Comparison of ENCODE assay signal across 17 cellular contexts in the genomic region with DNA sequence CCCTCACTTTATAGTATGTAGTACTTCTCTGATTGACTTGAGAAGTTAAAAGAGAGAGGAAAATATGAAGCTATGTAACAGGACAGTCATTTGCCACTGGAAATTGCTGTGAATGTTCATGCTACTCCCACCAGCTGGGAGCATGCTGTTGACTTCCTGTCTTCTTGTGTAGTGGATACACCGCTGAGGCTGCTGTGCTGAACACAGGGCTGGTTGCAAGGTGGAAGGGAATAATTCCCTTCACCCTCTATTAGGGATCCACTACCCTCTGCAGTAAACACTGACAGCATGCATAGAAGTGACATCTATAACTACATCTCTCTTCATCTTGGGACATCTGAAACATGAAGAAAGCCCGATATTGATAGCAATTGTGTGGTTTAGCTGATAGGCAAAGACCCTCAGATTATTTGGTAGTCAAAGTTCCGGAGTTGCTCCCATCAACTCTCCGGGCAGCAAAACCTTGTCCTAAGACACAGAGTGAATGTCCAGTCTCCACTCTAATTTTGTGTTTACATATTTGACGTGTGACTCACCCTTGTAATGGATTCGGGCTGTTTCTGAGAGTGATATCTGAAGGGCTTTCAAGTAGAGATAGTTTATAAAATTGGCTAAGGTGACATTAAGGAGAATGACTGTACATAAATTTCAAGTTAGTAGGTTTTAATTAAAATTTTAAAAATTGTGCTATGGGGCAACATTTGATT.
DNase-seq lines count a peak whose midpoint lies in the region; ATAC-seq, FAIRE-seq and TF ChIP-seq lines count a peak whose summit lies in the region.
"Had no signal": no experiment of that assay in that cellular context is flagged by ENCODE, and none has a peak within 500 bp of the region (broad histone marks: within the 10 kb centered on the region; RNA-seq: fewer than 3 reads in every experiment).

No MANE protein-coding gene starts in this region.

- no peak overlapping the region for H3K4me3 ChIP-seq in left ventricle myocardium inferior
- H3K4me3 ChIP-seq: BLaER1, breast epithelium, ovary had no signal

- peaks cover 40% of the 10 kb centered on the region for H3K27me3 ChIP-seq in left ventricle myocardium inferior (ENCODE audit: low read depth)
- H3K27me3 ChIP-seq: BLaER1, breast epithelium, ovary had no signal

- H3K4me1 ChIP-seq in left ventricle myocardium inferior: peaks cover 10% of the 10 kb centered on the region
- H3K4me1 ChIP-seq: breast epithelium had no signal

- DNase-seq in left cardiac atrium (no peak), left ventricle myocardium inferior (no peak), SW480 (ENCODE audit: low spot score) (peak; percentile 59), foreskin melanocyte (peak; percentile 31), urothelium cell line (ENCODE audit: low spot score) (peak; percentile 51), DMS 273 treated with DMSO at 0.1 percent for 48 hours (lab: John Stamatoyannopoulos, UW) (no peak)
- DNase-seq: activated T-cell treated with anti-CD3 and anti-CD28 coated beads, Interleukin-2, amount 50 U/mL, for 4 hours; erythroblast; H7; NCI-H226; stimulated activated CD4-positive, alpha-beta T cell treated with anti-CD3 and anti-CD28 coated beads, Interleukin-4, amount 100 ng/mL, for 1 hour had no signal

- TF ChIP-seq CTCF in left ventricle myocardium inferior (IDR thresholded peaks at IDR 0.05; ENCODE audit: borderline replicate concordance): no peak

- H3K36me3 ChIP-seq in left ventricle myocardium inferior: no peaks in the 10 kb centered on the region
- H3K36me3 ChIP-seq: BLaER1, breast epithelium, ovary had no signal

- no peak overlapping the region for H3K27ac ChIP-seq in left ventricle myocardium inferior (replicated peaks)
- H3K27ac ChIP-seq: BLaER1, breast epithelium, ovary had no signal

- peak; percentile 47 to 71 for ATAC-seq in left cardiac atrium
- no peak for ATAC-seq in GM18867 (IDR thresholded peaks at IDR 0.05; ENCODE audit: unreplicated experiment)
- ATAC-seq in HG02678 (IDR thresholded peaks at IDR 0.05; ENCODE audit: unreplicated experiment): no peak
- ATAC-seq: activated T-cell treated with anti-CD3 and anti-CD28 coated beads, Interleukin-2, amount 50 U/mL, for 4 hours; WTC11 had no signal

- FAIRE-seq in urothelium cell line (lab: Jason Lieb, UNC): no peak

- H3K9me3 ChIP-seq in left ventricle myocardium inferior (replicated peaks): no peaks in the 10 kb centered on the region
- H3K9me3 ChIP-seq: BLaER1, breast epithelium, ovary had no signal

- intact Hi-C loops in left cardiac atrium (cut with DNase I) (no loop called here), left ventricle myocardium inferior (cut with micrococcal nuclease) (no loop called here)

Comparison
In these comparisons a context has a peak if more than half of its experiments do, and no peak if none do; other contexts are left out.
1. ATAC-seq: peak in left cardiac atrium (2 of 2); none in GM18867 (single experiment) and HG02678 (single experiment).
2. DNase-seq: peak in SW480 (single experiment), foreskin melanocyte (single experiment) and urothelium cell line (single experiment); none in left cardiac atrium (single experiment), left ventricle myocardium inferior (single experiment) and DMS 273 treated with DMSO at 0.1 percent for 48 hours (single experiment).